ENCODE assay signal across 8 cellular contexts in the genomic region with DNA sequence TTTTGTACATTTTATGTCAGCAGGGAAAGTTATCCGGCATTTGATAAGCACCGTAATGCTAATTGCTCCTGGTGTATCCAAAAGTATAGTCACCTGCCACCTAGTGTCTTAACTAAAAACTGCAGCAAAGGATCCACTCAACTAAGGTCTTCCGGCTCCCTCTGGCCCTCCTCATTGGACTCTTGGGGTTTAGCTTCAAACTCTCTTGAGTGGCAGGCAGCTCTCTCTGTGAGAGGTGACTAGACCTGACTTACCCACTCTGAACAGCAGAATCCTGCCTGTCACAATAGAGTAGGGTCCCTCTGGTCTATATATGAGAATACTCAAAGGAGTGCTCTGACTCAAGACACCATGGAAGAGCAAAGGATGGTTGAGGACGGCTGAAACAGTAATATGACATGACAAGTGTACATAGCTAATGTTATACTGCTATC.
DNase-seq lines count a peak whose midpoint lies in the region; ATAC-seq, FAIRE-seq and TF ChIP-seq lines count a peak whose summit lies in the region.

No MANE protein-coding gene starts in this region.

- H3K4me1 ChIP-seq in keratinocyte (ENCODE audit: control insufficient read depth, extremely low read depth, insufficient read depth, low read length) = no peaks in the 10 kb centered on the region

- ATAC-seq in HG02798 (IDR thresholded peaks at IDR 0.05; ENCODE audit: poor library complexity, unreplicated experiment) = peak; percentile 82

- H3K79me2 ChIP-seq in keratinocyte (ENCODE audit: control insufficient read depth, insufficient read depth, low read length) = no peaks in the 10 kb centered on the region

- no peaks in the 10 kb centered on the region for H3K9me3 ChIP-seq in keratinocyte (ENCODE audit: control insufficient read depth, low read depth, low read length)

- H3K36me3 ChIP-seq in keratinocyte (ENCODE audit: control insufficient read depth in 2 of 2, extremely low read depth in 1 of 2, insufficient read depth in 2 of 2, low read length in 2 of 2) = no peaks in the 10 kb centered on the region

- H3K4me2 ChIP-seq in keratinocyte (ENCODE audit: control insufficient read depth, extremely low read depth, insufficient read depth, low read depth, low read length) = no peak overlapping the region

- no peak overlapping the region for H3K27ac ChIP-seq in keratinocyte (ENCODE audit: control insufficient read depth, insufficient read depth, low read length)

- H3K27me3 ChIP-seq in keratinocyte (ENCODE audit: control insufficient read depth, extremely low read depth, insufficient read depth, low read length) = no peaks in the 10 kb centered on the region

- DNase-seq in 8988T (peak; percentile 21), NCI-H1694 (lab: John Stamatoyannopoulos, UW) (peak; percentile 79), T-helper 2 cell (peak in 3 of 5 experiments; percentile 12 to 62 (median 29)), T47D (ENCODE audit: low read depth in 1 of 2, low spot score in 1 of 2) (peak; percentile 43 to 79), keratinocyte (ENCODE audit: low read depth, low spot score) (peak; percentile 42)
- DNase-seq in stimulated activated CD4-positive, alpha-beta T cell treated with anti-CD3 and anti-CD28 coated beads, Interleukin-4, amount 100 ng/mL, for 24 hours = peak; percentile 70

- dilution Hi-C loops in keratinocyte (cut with MboI; ENCODE audit: extremely low pct_ligation_motif_present, low sequenced_read_pairs) = no loop called here

- FAIRE-seq in keratinocyte (lab: Jason Lieb, UNC) = peak; percentile 83

- H3K9me1 ChIP-seq in keratinocyte (ENCODE audit: control insufficient read depth, extremely low read depth, insufficient read depth, low read length) = no peaks in the 10 kb centered on the region

- no peak overlapping the region for H2AFZ ChIP-seq in keratinocyte (ENCODE audit: control insufficient read depth, low read length)

- no peak overlapping the region for H3K9ac ChIP-seq in keratinocyte (ENCODE audit: control insufficient read depth, extremely low read depth, insufficient read depth, low read length)

- in situ Hi-C loops in T47D (cut with HindIII; ENCODE audit: low pct_unique_long_range_greater_than_20kb, low sequenced_read_pairs) = no loop called here

- peak; percentile 66 for TF ChIP-seq CTCF in GM12874 (IDR thresholded peaks at IDR 0.05; ENCODE audit: insufficient read depth, low read depth, low read length)
- TF ChIP-seq CTCF in keratinocyte (optimal IDR thresholded peaks at IDR 0.05 in 1 of 3, IDR thresholded peaks at IDR 0.05 in 1 of 3, conservative IDR thresholded peaks at IDR 0.05 in 1 of 3; ENCODE audit: extremely low read depth in 1 of 3, insufficient read depth in 2 of 3, low read length in 3 of 3) = peak; percentile 50 to 74 (median 68)

- H3K4me3 ChIP-seq in keratinocyte (ENCODE audit: control insufficient read depth in 2 of 3, extremely low read depth in 1 of 3, insufficient read depth in 2 of 3, low read depth in 1 of 3, low read length in 3 of 3) = no peak overlapping the region

- no peaks in the 10 kb centered on the region for H4K20me1 ChIP-seq in keratinocyte (ENCODE audit: control insufficient read depth, extremely low read depth, insufficient read depth, low read length)

Comparison
In these comparisons a context has a peak if more than half of its experiments do, and no peak if none do; other contexts are left out.
1. DNase-seq: peak in every context shown above with its lines; median percentile 79 in NCI-H1694; 70 in stimulated activated CD4-positive, alpha-beta T cell treated with anti-CD3 and anti-CD28 coated beads, Interleukin-4, amount 100 ng/mL, for 24 hours; 61 in T47D; 42 in keratinocyte; 29 in T-helper 2 cell; 21 in 8988T.